In the genomic region with DNA sequence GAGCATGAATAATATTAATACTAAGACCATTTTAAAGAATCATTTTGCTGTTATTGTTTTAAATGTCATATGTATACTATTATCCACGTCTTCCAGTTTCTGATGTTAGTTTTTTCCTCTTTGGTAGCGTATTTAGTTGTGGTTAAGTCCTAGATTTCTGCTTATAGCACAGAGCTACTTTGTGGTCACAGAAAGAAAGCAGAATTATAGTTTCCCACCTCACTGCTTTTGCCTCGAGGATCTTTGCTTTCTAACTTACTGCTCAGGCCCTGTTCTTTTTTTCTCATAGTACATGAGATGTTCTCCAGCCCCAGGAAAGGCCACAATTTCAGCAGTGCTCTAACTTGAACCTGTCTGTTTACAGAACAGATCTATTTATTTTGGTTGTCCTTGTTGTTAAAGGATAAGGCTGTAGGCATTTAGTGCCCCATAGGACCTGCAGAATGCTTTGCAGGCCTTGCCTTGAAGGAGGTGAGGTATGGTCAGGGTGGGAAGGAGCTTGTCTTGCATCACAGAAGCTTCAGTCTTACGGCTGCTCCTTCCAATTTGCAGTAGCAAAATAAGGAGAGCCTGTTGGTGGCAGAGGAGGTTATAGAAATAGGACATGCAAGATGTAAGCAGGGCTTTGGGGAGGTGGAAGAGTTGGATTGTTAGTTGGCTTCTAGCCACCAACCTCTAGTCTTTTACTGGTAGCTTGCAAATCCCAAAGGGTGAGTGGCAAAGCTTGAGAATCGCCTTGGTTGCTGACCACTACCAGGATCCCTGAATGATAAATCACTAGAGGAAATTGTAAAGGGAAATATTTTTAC, we compare ENCODE assay signal across 12 cellular contexts.
DNase-seq lines count a peak whose midpoint lies in the region; ATAC-seq and TF ChIP-seq lines count a peak whose summit lies in the region.
"Had no signal": no experiment of that assay in that cellular context is flagged by ENCODE, and none has a peak within 500 bp of the region (broad histone marks: within the 10 kb centered on the region; RNA-seq: fewer than 3 reads in every experiment).

No MANE protein-coding gene starts in this region.

- H2BK15ac ChIP-seq in IMR-90 (ENCODE audit: low read depth, low read length): no peak overlapping the region

- H2BK5ac ChIP-seq in IMR-90 (ENCODE audit: low read depth, low read length, poor library complexity, severe bottlenecking): no peak overlapping the region

- no peak overlapping the region for H2BK20ac ChIP-seq in IMR-90 (ENCODE audit: low read depth, low read length)

- no peaks in the 10 kb centered on the region for H3K9me3 ChIP-seq in IMR-90 (ENCODE audit: control insufficient read depth, insufficient read depth, low read length)
- no peaks in the 10 kb centered on the region for H3K9me3 ChIP-seq in gastrocnemius medialis

- H3K4me3 ChIP-seq in IMR-90 (ENCODE audit: insufficient read depth, low read depth, low read length) (no peak overlapping the region), choroid plexus epithelial cell (ENCODE audit: low read depth, low read length) (no peak overlapping the region), gastrocnemius medialis (no peak overlapping the region)
- H3K4me3 ChIP-seq: coronary artery had no signal

- no peak overlapping the region for H4K5ac ChIP-seq in IMR-90 (ENCODE audit: low read depth, low read length)

- intact Hi-C loops in IMR-90 (cut with micrococcal nuclease): no loop called here
- intact Hi-C loops in gastrocnemius medialis (cut with DNase I; ENCODE audit: low total_unique reads): no loop called here

- H3K9ac ChIP-seq in IMR-90 (ENCODE audit: low read depth, low read length): no peak overlapping the region

- TF ChIP-seq POLR2A in IMR-90 (IDR thresholded peaks at IDR 0.05; ENCODE audit: low read depth, low read length) (no peak), gastrocnemius medialis (IDR thresholded peaks at IDR 0.05) (no peak)

- H2AK5ac ChIP-seq in IMR-90 (ENCODE audit: low read depth, low read length): no peak overlapping the region

- H3K36me3 ChIP-seq in IMR-90 (ENCODE audit: control insufficient read depth, insufficient read depth, low read length) (no peaks in the 10 kb centered on the region), gastrocnemius medialis (no peaks in the 10 kb centered on the region)

- peak; percentile 55 for ATAC-seq in GM19438 (IDR thresholded peaks at IDR 0.05; ENCODE audit: low read depth, unreplicated experiment)
- no peak for ATAC-seq in IMR-90 (ENCODE audit: low read depth)
- no peak for ATAC-seq in gastrocnemius medialis

- H3K4me2 ChIP-seq in IMR-90 (ENCODE audit: low read depth, low read length): no peak overlapping the region; the same call in 1 of the 2 replicates

- H3K9me1 ChIP-seq in IMR-90 (ENCODE audit: insufficient read depth, low read length): peaks cover 37% of the 10 kb centered on the region

- dilution Hi-C loops in IMR-90 (cut with HindIII; ENCODE audit: low sequenced_read_pairs, unreplicated experiment): no loop called here

- H2AK9ac ChIP-seq in IMR-90 (replicated peaks; ENCODE audit: low read depth, low read length, poor library complexity): peak overlapping the region; percentile 44

- peaks cover 76% of the 10 kb centered on the region for H4K20me1 ChIP-seq in IMR-90 (ENCODE audit: insufficient read depth, low read length)

- H3K56ac ChIP-seq in IMR-90 (ENCODE audit: extremely low read depth, insufficient read depth, low read length): no peak overlapping the region

- no peak for TF ChIP-seq RAD21 in IMR-90 (IDR thresholded peaks at IDR 0.05; ENCODE audit: low read length)

- WGBS in IMR-90 (ENCODE audit: extremely low coverage in 2 of 2, insufficient read length in 1 of 2), 2 experiments: no CpG with 5 or more reads among the region's 5 CpGs

- no peak overlapping the region for H3K14ac ChIP-seq in IMR-90 (replicated peaks; ENCODE audit: low read depth, low read length)

- DNase-seq in IMR-90: no peak
- peak; percentile 36 for DNase-seq in choroid plexus epithelial cell (ENCODE audit: low read depth)
- DNase-seq in gastrocnemius medialis: no peak
- no peak for DNase-seq in NCI-H2171 (lab: John Stamatoyannopoulos, UW)
- no peak for DNase-seq in activated CD4-positive, alpha-beta T cell treated with anti-CD3 and anti-CD28 coated beads, Interleukin-2, amount 50 U/mL, for 48 hours
- DNase-seq in T-helper 1 cell: no peak
- DNase-seq: midbrain; NCI-H2029 treated with DMSO at 0.1 percent for 48 hours; stimulated activated CD4-positive, alpha-beta T cell treated with anti-CD3 and anti-CD28 coated beads, Interleukin-4, amount 100 ng/mL, for 4 hours had no signal

- TF ChIP-seq CTCF in C4-2B (conservative IDR thresholded peaks at IDR 0.05): no peak
- no peak for TF ChIP-seq CTCF in IMR-90 (conservative IDR thresholded peaks at IDR 0.05; ENCODE audit: low read depth, low read length)
- no peak for TF ChIP-seq CTCF in choroid plexus epithelial cell (conservative IDR thresholded peaks at IDR 0.05; ENCODE audit: low read depth, low read length)
- TF ChIP-seq CTCF in gastrocnemius medialis (IDR thresholded peaks at IDR 0.05 in 4 of 5, conservative IDR thresholded peaks at IDR 0.05 in 1 of 5): no peak

- in situ Hi-C loops in IMR-90 (cut with MboI; ENCODE audit: low sequenced_read_pairs): no loop called here
- in situ Hi-C loops in gastrocnemius medialis (cut with MboI; ENCODE audit: low sequenced_read_pairs in 4 of 4): no loop called here

- no peak overlapping the region for H2BK120ac ChIP-seq in IMR-90 (ENCODE audit: low read depth, low read length)

- H3K4me1 ChIP-seq in IMR-90 (ENCODE audit: control insufficient read depth, insufficient read depth, low read length) (peaks cover 25% of the 10 kb centered on the region), gastrocnemius medialis (no peaks in the 10 kb centered on the region)

- CTCF ChIA-PET in IMR-90 (lab: Yijun Ruan, JAX): interaction anchor here (0.6 to 0.7 kb wide), 5 partner anchors 16 to 420 kb away, joined by 3 to 7 read pairs (median 4); no protein-coding TSS in a partner anchor

- no peaks in the 10 kb centered on the region for H3K27me3 ChIP-seq in IMR-90 (ENCODE audit: control insufficient read depth, insufficient read depth, low read length)
- no peaks in the 10 kb centered on the region for H3K27me3 ChIP-seq in gastrocnemius medialis

- no TSS peak for BruUV-seq in IMR-90 (replicated peaks; lab: Mats Ljungman, UMichigan)

- H4K91ac ChIP-seq in IMR-90 (ENCODE audit: insufficient read depth, low read depth, low read length): no peak overlapping the region

- peak overlapping the region; percentile 28; the same call in 1 of the 2 replicates for H3K27ac ChIP-seq in C4-2B
- H3K27ac ChIP-seq in IMR-90 (ENCODE audit: insufficient read depth, low read length): no peak overlapping the region
- no peak overlapping the region for H3K27ac ChIP-seq in gastrocnemius medialis
- H3K27ac ChIP-seq: coronary artery had no signal

- POLR2A ChIA-PET in IMR-90 (lab: Charles Lee; ENCODE audit: unreplicated experiment): no interaction called here

- H3K18ac ChIP-seq in IMR-90 (ENCODE audit: low read depth, low read length): no peak overlapping the region

- H2AFZ ChIP-seq in IMR-90 (replicated peaks; ENCODE audit: low read length, poor library complexity): no peak overlapping the region

- H3K4ac ChIP-seq in IMR-90 (ENCODE audit: low read depth, low read length): no peak overlapping the region

- H3K23ac ChIP-seq in IMR-90 (ENCODE audit: low read depth, low read length): no peak overlapping the region

- H4K8ac ChIP-seq in IMR-90 (ENCODE audit: low read depth in 2 of 2, low read length in 2 of 2): no peak overlapping the region

- peaks cover 61 to 88% of the 10 kb centered on the region in 2 experiments for H3K79me1 ChIP-seq in IMR-90 (ENCODE audit: low read depth in 1 of 2, low read length in 2 of 2)

TF ChIP-seq in IMR-90, 13 proteins besides CTCF, POLR2A, EP300 and RAD21:
- TF ChIP-seq CEBPB (IDR thresholded peaks at IDR 0.05; ENCODE audit: low read depth, low read length): no peak
